9 cellular contexts compared by ENCODE assay signal in the genomic region with DNA sequence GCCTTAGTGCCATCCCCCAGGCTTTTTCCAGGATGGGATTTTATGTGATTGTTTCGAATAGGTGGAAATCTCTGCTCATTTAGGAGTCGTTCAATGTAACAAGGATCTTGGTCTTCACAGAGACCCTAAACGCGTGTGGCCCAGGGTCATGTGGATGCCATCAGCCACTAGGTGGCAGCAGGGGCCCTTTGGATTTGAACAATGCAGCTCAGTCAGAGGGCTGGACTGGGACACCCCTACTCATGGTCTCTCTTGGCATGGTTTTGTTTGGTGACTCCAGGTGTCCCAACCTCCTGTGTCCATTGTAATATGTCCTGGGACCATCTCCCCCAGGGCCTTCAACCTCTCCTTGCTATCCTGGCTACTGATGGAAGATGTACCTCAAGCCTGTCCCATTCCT. TPM values are rescaled to one million over a fixed set of nuclear protein-coding genes. Genes with fewer than 3 reads are reported as not detected.
DNase-seq lines count a peak whose midpoint lies in the region; ATAC-seq and TF ChIP-seq lines count a peak whose summit lies in the region.
"Not testable (repeated sequence)": the region's sequence is repeated elsewhere in the genome, so short reads cannot be mapped to it uniquely, and the experiment has no call there.
"Had no signal": no experiment of that assay in that cellular context is flagged by ENCODE, and none has a peak within 500 bp of the region (broad histone marks: within the 10 kb centered on the region; RNA-seq: fewer than 3 reads in every experiment).

No MANE protein-coding gene starts in this region.

- not testable (repeated sequence) for H3K4me3 Mint-ChIP-seq in activated T-helper 1 cell treated with anti-CD3 and anti-CD28 coated beads, Interleukin-12 subunit alpha, Interleukin-12 subunit beta, Interleukin-2, Interleukin-4 antibody, amounts not matched to agents 30 ng/mL and 10 ng/mL and 1 ng/mL, durations not matched to agents 14 hours and 24 hours and 36 hours

- not testable (repeated sequence) for H3K27me3 Mint-ChIP-seq in activated T-helper 1 cell treated with anti-CD3 and anti-CD28 coated beads, Interleukin-12 subunit alpha, Interleukin-12 subunit beta, Interleukin-2, Interleukin-4 antibody, amounts not matched to agents 30 ng/mL and 10 ng/mL and 1 ng/mL, durations not matched to agents 14 hours and 24 hours and 36 hours (ENCODE audit: insufficient read depth)

- not testable (repeated sequence) for H3K4me1 Mint-ChIP-seq in activated T-helper 1 cell treated with anti-CD3 and anti-CD28 coated beads, Interleukin-12 subunit alpha, Interleukin-12 subunit beta, Interleukin-2, Interleukin-4 antibody, amounts not matched to agents 30 ng/mL and 10 ng/mL and 1 ng/mL, durations not matched to agents 14 hours and 24 hours and 36 hours (ENCODE audit: low read depth)

- not testable (repeated sequence) for TF ChIP-seq POLR2A in uterus (IDR thresholded peaks at IDR 0.05)

- not testable (repeated sequence) for H3K27ac ChIP-seq in uterus

- TF ChIP-seq CTCF in epithelial cell of esophagus (IDR thresholded peaks at IDR 0.05; ENCODE audit: insufficient read depth, low read depth, low read length, missing control alignments) (peak; percentile 36), mucosa of descending colon (IDR thresholded peaks at IDR 0.05) (peak; percentile 24), uterus (IDR thresholded peaks at IDR 0.05) (peak in 2 of 4 experiments; percentile 22 to 56)

- H3K4me3 ChIP-seq in epithelial cell of esophagus (ENCODE audit: low read length); mucosa of descending colon; uterus: not testable (repeated sequence)

- DNase-seq in T-helper 22 cell (ENCODE audit: low read depth) = peak; percentile 56
- DNase-seq in activated T-helper 1 cell treated with anti-CD3 and anti-CD28 coated beads, Interleukin-12 subunit alpha, Interleukin-12 subunit beta, Interleukin-2, Interleukin-4 antibody, amounts not matched to agents 30 ng/mL and 10 ng/mL and 1 ng/mL, durations not matched to agents 14 hours and 24 hours and 36 hours (ENCODE audit: low spot score) = peak; percentile 44
- DNase-seq in epithelial cell of esophagus (ENCODE audit: low read depth) = not testable (repeated sequence)
- DNase-seq in mucosa of descending colon = peak in 2 of 3 donors; percentile 84 to 91
- DNase-seq in stimulated activated CD4-positive, alpha-beta T cell treated with anti-CD3 and anti-CD28 coated beads, Interleukin-2, amount 100 ng/mL, for 4 hours (ENCODE audit: low read depth) = peak; percentile 67
- peak; percentile 64 to 76 for DNase-seq in uterus

- not testable (repeated sequence) for H3K9me3 Mint-ChIP-seq in activated T-helper 1 cell treated with anti-CD3 and anti-CD28 coated beads, Interleukin-12 subunit alpha, Interleukin-12 subunit beta, Interleukin-2, Interleukin-4 antibody, amounts not matched to agents 30 ng/mL and 10 ng/mL and 1 ng/mL, durations not matched to agents 14 hours and 24 hours and 36 hours

- ATAC-seq in GM18907 (IDR thresholded peaks at IDR 0.05; ENCODE audit: unreplicated experiment) (peak; percentile 55), HG03097 (IDR thresholded peaks at IDR 0.05; ENCODE audit: low FRiP score, unreplicated experiment) (peak; percentile 55), mucosa of descending colon (peak; percentile 87)

- not testable (repeated sequence) for H3K4me1 ChIP-seq in mucosa of descending colon (ENCODE audit: low read depth); uterus

- intact Hi-C loops in activated T-helper 1 cell treated with anti-CD3 and anti-CD28 coated beads, Interleukin-12 subunit alpha, Interleukin-12 subunit beta, Interleukin-2, Interleukin-4 antibody, amounts not matched to agents 30 ng/mL and 10 ng/mL and 1 ng/mL, durations not matched to agents 14 hours and 24 hours and 36 hours (cut with micrococcal nuclease); mucosa of descending colon (cut with DNase I, micrococcal nuclease); uterus (cut with DNase I; ENCODE audit: low total_unique reads): not testable (repeated sequence)

- not testable (repeated sequence) for H3K27me3 ChIP-seq in uterus

- H3K27ac Mint-ChIP-seq in activated T-helper 1 cell treated with anti-CD3 and anti-CD28 coated beads, Interleukin-12 subunit alpha, Interleukin-12 subunit beta, Interleukin-2, Interleukin-4 antibody, amounts not matched to agents 30 ng/mL and 10 ng/mL and 1 ng/mL, durations not matched to agents 14 hours and 24 hours and 36 hours = not testable (repeated sequence)

- not testable (repeated sequence) for H3K36me3 ChIP-seq in mucosa of descending colon (ENCODE audit: low read depth); uterus

- not testable (repeated sequence) for H3K36me3 Mint-ChIP-seq in activated T-helper 1 cell treated with anti-CD3 and anti-CD28 coated beads, Interleukin-12 subunit alpha, Interleukin-12 subunit beta, Interleukin-2, Interleukin-4 antibody, amounts not matched to agents 30 ng/mL and 10 ng/mL and 1 ng/mL, durations not matched to agents 14 hours and 24 hours and 36 hours (ENCODE audit: low read depth)

- not testable (repeated sequence) for H3K9me3 ChIP-seq in mucosa of descending colon, uterus

RNA-seq across cellular contexts. Expression of a gene that starts 0.8 kb away (rescaled TPM):
- not detected in 2 replicates for total RNA-seq in activated T-helper 1 cell treated with anti-CD3 and anti-CD28 coated beads, Interleukin-12 subunit alpha, Interleukin-12 subunit beta, Interleukin-2, Interleukin-4 antibody, amounts not matched to agents 30 ng/mL and 10 ng/mL and 1 ng/mL, durations not matched to agents 14 hours and 24 hours and 36 hours
- total RNA-seq in mucosa of descending colon (not detected), uterus (not detected)
- total RNA-seq: vagina had no signal

RNA-seq across cellular contexts. Expression of a gene that starts 44.9 kb away (rescaled TPM):
- total RNA-seq in activated T-helper 1 cell treated with anti-CD3 and anti-CD28 coated beads, Interleukin-12 subunit alpha, Interleukin-12 subunit beta, Interleukin-2, Interleukin-4 antibody, amounts not matched to agents 30 ng/mL and 10 ng/mL and 1 ng/mL, durations not matched to agents 14 hours and 24 hours and 36 hours = 5.5 and 7.6 TPM in 2 replicates
- total RNA-seq in mucosa of descending colon = 1 to 10 TPM; 3.2 to 6.7 (median 4.0) TPM
- 10 to 100 TPM in 1 of 4 donors, 1 to 10 TPM in 3; 3.8 to 45.3 (median 7.1) TPM for total RNA-seq in uterus
